ENCODE assay signal across 19 cellular contexts in genomic region chr10:51729822-51730530, GRCh38.
"Had no signal": no experiment of that assay in that cellular context is flagged by ENCODE, and none has a peak within 500 bp of the region (broad histone marks: within the 10 kb centered on the region; RNA-seq: fewer than 3 reads in every experiment).

No MANE protein-coding gene starts in this region.

- DNase-seq: activated CD4-positive, alpha-beta T cell treated with anti-CD3 and anti-CD28 coated beads for 1 hour; activated CD4-positive, alpha-beta T cell treated with anti-CD3 and anti-CD28 coated beads, Interleukin-2, amount 50 U/mL, for 1 hour; activated CD8-positive, alpha-beta T cell treated with anti-CD3 and anti-CD28 coated beads, Interleukin-2, amount 10 ng/mL, durations not matched to agents 7 days and 5 days; activated gamma-delta T cell; anterior cingulate cortex; body of pancreas; kidney; left lung; natural killer cell; pancreas; stimulated activated CD4-positive, alpha-beta T cell treated with anti-CD3 and anti-CD28 coated beads, Interleukin-2, amount 100 ng/mL, for 24 hours; stomach; transverse colon; uterus; WERI-Rb-1 had no signal

- H3K9me3 Mint-ChIP-seq: activated naive CD4-positive, alpha-beta T cell treated with anti-CD3 and anti-CD28 coated beads, Interleukin-2, amount 50 U/mL, for 24 hours; activated T-helper 1 cell treated with anti-CD3 and anti-CD28 coated beads, Interleukin-12 subunit alpha, Interleukin-12 subunit beta, Interleukin-2, Interleukin-4 antibody, amounts not matched to agents 30 ng/mL and 10 ng/mL and 1 ng/mL, durations not matched to agents 14 hours and 24 hours and 36 hours; natural killer cell; stimulated activated effector memory CD8-positive, alpha-beta T cell treated with anti-CD3 and anti-CD28 coated beads, Interleukin-12 subunit alpha, Interleukin-12 subunit beta, amount 100 ng/mL, for 72 hours; T-helper 2 cell treated with Interferon-gamma antibody and Interleukin-4, amounts not matched to agents 5 μg/mL and 100 μg/mL, for 36 hours had no signal

- H3K27ac Mint-ChIP-seq: activated CD8-positive, alpha-beta T cell treated with anti-CD3 and anti-CD28 coated beads, Interleukin-2, amount 10 ng/mL, durations not matched to agents 7 days and 5 days; activated naive CD4-positive, alpha-beta T cell treated with anti-CD3 and anti-CD28 coated beads, Interleukin-2, amount 50 U/mL, for 24 hours; activated T-helper 1 cell treated with anti-CD3 and anti-CD28 coated beads, Interleukin-12 subunit alpha, Interleukin-12 subunit beta, Interleukin-2, Interleukin-4 antibody, amounts not matched to agents 30 ng/mL and 10 ng/mL and 1 ng/mL, durations not matched to agents 14 hours and 24 hours and 36 hours; natural killer cell; stimulated activated effector memory CD8-positive, alpha-beta T cell treated with anti-CD3 and anti-CD28 coated beads, Interleukin-12 subunit alpha, Interleukin-12 subunit beta, amount 100 ng/mL, for 72 hours; T-helper 2 cell treated with Interferon-gamma antibody and Interleukin-4, amounts not matched to agents 5 μg/mL and 100 μg/mL, for 36 hours had no signal

- H3K4me1 Mint-ChIP-seq: activated naive CD4-positive, alpha-beta T cell treated with anti-CD3 and anti-CD28 coated beads, Interleukin-2, amount 50 U/mL, for 24 hours; natural killer cell; stimulated activated effector memory CD8-positive, alpha-beta T cell treated with anti-CD3 and anti-CD28 coated beads, Interleukin-12 subunit alpha, Interleukin-12 subunit beta, amount 100 ng/mL, for 72 hours had no signal

- H3K4me3 Mint-ChIP-seq: activated CD8-positive, alpha-beta T cell treated with anti-CD3 and anti-CD28 coated beads, Interleukin-2, amount 10 ng/mL, durations not matched to agents 7 days and 5 days; activated naive CD4-positive, alpha-beta T cell treated with anti-CD3 and anti-CD28 coated beads, Interleukin-2, amount 50 U/mL, for 24 hours; activated T-helper 1 cell treated with anti-CD3 and anti-CD28 coated beads, Interleukin-12 subunit alpha, Interleukin-12 subunit beta, Interleukin-2, Interleukin-4 antibody, amounts not matched to agents 30 ng/mL and 10 ng/mL and 1 ng/mL, durations not matched to agents 14 hours and 24 hours and 36 hours; natural killer cell; stimulated activated effector memory CD8-positive, alpha-beta T cell treated with anti-CD3 and anti-CD28 coated beads, Interleukin-12 subunit alpha, Interleukin-12 subunit beta, amount 100 ng/mL, for 72 hours; T-helper 2 cell treated with Interferon-gamma antibody and Interleukin-4, amounts not matched to agents 5 μg/mL and 100 μg/mL, for 36 hours had no signal

- H3K27me3 Mint-ChIP-seq: activated naive CD4-positive, alpha-beta T cell treated with anti-CD3 and anti-CD28 coated beads, Interleukin-2, amount 50 U/mL, for 24 hours had no signal

- H3K36me3 Mint-ChIP-seq: activated naive CD4-positive, alpha-beta T cell treated with anti-CD3 and anti-CD28 coated beads, Interleukin-2, amount 50 U/mL, for 24 hours; natural killer cell; stimulated activated effector memory CD8-positive, alpha-beta T cell treated with anti-CD3 and anti-CD28 coated beads, Interleukin-12 subunit alpha, Interleukin-12 subunit beta, amount 100 ng/mL, for 72 hours had no signal

- ATAC-seq: activated CD8-positive, alpha-beta T cell treated with anti-CD3 and anti-CD28 coated beads, Interleukin-2, amount 10 ng/mL, durations not matched to agents 7 days and 5 days; body of pancreas; left lung; natural killer cell; stimulated activated effector memory CD8-positive, alpha-beta T cell treated with anti-CD3 and anti-CD28 coated beads, Interleukin-12 subunit alpha, Interleukin-12 subunit beta, amount 100 ng/mL, for 72 hours had no signal
